Comparison of ENCODE assay signal across 18 cellular contexts in genomic region chr15:49290204-49290603, GRCh38.
"Had no signal": no experiment of that assay in that cellular context is flagged by ENCODE, and none has a peak within 500 bp of the region (broad histone marks: within the 10 kb centered on the region; RNA-seq: fewer than 3 reads in every experiment).

No MANE protein-coding gene starts in this region.

- H3K27me3 Mint-ChIP-seq: activated naive CD8-positive, alpha-beta T cell treated with anti-CD3 and anti-CD28 coated beads, Interleukin-2, amount 50 U/mL, for 24 hours; naive thymus-derived CD8-positive, alpha-beta T cell had no signal

- H3K27ac ChIP-seq: ascending aorta, breast epithelium, gastrocnemius medialis, transverse colon had no signal

- H3K27ac Mint-ChIP-seq: activated CD8-positive, alpha-beta T cell treated with anti-CD3 and anti-CD28 coated beads, Interleukin-2, amount 10 ng/mL, durations not matched to agents 7 days and 5 days; activated naive CD8-positive, alpha-beta T cell treated with anti-CD3 and anti-CD28 coated beads, Interleukin-2, amount 50 U/mL, for 24 hours had no signal

- H3K9me3 Mint-ChIP-seq: WTC11 had no signal

- H3K4me3 Mint-ChIP-seq: activated CD8-positive, alpha-beta T cell treated with anti-CD3 and anti-CD28 coated beads, Interleukin-2, amount 10 ng/mL, durations not matched to agents 7 days and 5 days; activated naive CD8-positive, alpha-beta T cell treated with anti-CD3 and anti-CD28 coated beads, Interleukin-2, amount 50 U/mL, for 24 hours; naive thymus-derived CD8-positive, alpha-beta T cell; WTC11 had no signal

- H3K27me3 ChIP-seq: ascending aorta, breast epithelium, gastrocnemius medialis, transverse colon had no signal

- H3K4me3 ChIP-seq: ascending aorta, breast epithelium, gastrocnemius medialis, transverse colon had no signal

- DNase-seq: activated CD4-positive, alpha-beta T cell treated with anti-CD3 and anti-CD28 coated beads for 4 hours; activated CD8-positive, alpha-beta memory T cell treated with anti-CD3 and anti-CD28 coated beads, Interleukin-2, amount 50 U/mL, for 48 hours; activated CD8-positive, alpha-beta T cell treated with anti-CD3 and anti-CD28 coated beads, Interleukin-2, amount 10 ng/mL, durations not matched to agents 7 days and 5 days; activated naive CD4-positive, alpha-beta T cell; activated naive CD8-positive, alpha-beta T cell treated with anti-CD3 and anti-CD28 coated beads, Interleukin-2, amount 50 U/mL, for 24 hours; erythroblast; gastrocnemius medialis; naive thymus-derived CD8-positive, alpha-beta T cell; posterior cingulate gyrus; small intestine; stimulated activated CD4-positive, alpha-beta T cell treated with anti-CD3 and anti-CD28 coated beads, Interleukin-4, amount 100 ng/mL, for 4 hours; stimulated activated CD8-positive, alpha-beta memory T cell treated with anti-CD3 and anti-CD28 coated beads, Interleukin-4, amount 100 ng/mL, for 48 hours; stimulated activated naive CD8-positive, alpha-beta T cell treated with anti-CD3 and anti-CD28 coated beads, Interleukin-15, Interleukin-2, amounts not matched to agents 100 U/mL and 50 U/mL, for 24 hours; transverse colon had no signal

- ATAC-seq: activated CD8-positive, alpha-beta T cell treated with anti-CD3 and anti-CD28 coated beads, Interleukin-2, amount 10 ng/mL, durations not matched to agents 7 days and 5 days; activated naive CD8-positive, alpha-beta T cell treated with anti-CD3 and anti-CD28 coated beads, Interleukin-2, amount 50 U/mL, for 24 hours; gastrocnemius medialis; left lobe of liver; naive thymus-derived CD8-positive, alpha-beta T cell; stimulated activated naive CD8-positive, alpha-beta T cell treated with anti-CD3 and anti-CD28 coated beads, Interleukin-15, Interleukin-2, amounts not matched to agents 100 U/mL and 50 U/mL, for 24 hours; WTC11 had no signal

- H3K36me3 ChIP-seq: breast epithelium had no signal

- H3K9me3 ChIP-seq: ascending aorta, breast epithelium, gastrocnemius medialis, transverse colon had no signal

- H3K4me1 ChIP-seq: breast epithelium, transverse colon had no signal
